Comparison of ENCODE assay signal across 2 cellular contexts in the genomic region with DNA sequence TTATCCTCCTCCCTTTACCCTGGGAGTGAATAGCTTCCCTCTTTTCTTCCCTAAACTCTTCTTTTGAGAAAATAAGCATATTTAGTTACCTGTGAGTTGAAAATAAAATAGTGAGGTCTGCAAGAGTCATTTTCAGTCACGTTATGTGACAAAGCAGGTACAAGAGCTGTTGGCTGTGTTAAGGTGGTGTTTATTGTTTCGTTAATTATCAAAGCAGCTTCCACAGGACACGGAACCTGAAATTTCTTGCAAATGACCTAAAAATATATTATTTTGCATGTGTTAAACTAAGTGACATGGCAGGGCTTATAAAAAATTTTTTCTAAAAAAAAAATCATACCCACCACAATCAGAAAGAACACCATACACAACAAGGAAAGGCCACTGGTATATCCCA.
TF ChIP-seq lines count a peak whose summit lies in the region.

No MANE protein-coding gene starts in this region.

TF ChIP-seq in HepG2, 621 proteins besides CTCF, POLR2A, EP300 and RAD21:
- TF ChIP-seq ZNF746 (CRISPR knock-in tag; IDR thresholded peaks at IDR 0.05) (no peak), HDAC6 (IDR thresholded peaks at IDR 0.05; ENCODE audit: low read depth, low read length) (no peak), PAF1 (CRISPR knock-in tag; IDR thresholded peaks at IDR 0.05) (peak; percentile 86; the same call in 1 of the 2 replicates), PITX1 (CRISPR knock-in tag; IDR thresholded peaks at IDR 0.05) (no peak), RBFOX2 (IDR thresholded peaks at IDR 0.05; ENCODE audit: low read depth, low read length) (peak; percentile 13; the same call in 1 of the 2 replicates), POLR2AphosphoS5 (IDR thresholded peaks at IDR 0.05; ENCODE audit: low read depth, low read length) (peak; percentile 42; the same call in 1 of the 2 replicates), ZNF878 (CRISPR knock-in tag; IDR thresholded peaks at IDR 0.05) (peak; percentile 2; the same call in 1 of the 2 replicates), RBM22 (optimal IDR thresholded peaks at IDR 0.05; ENCODE audit: low read length) (peak; percentile 87), TCF12 (IDR thresholded peaks at IDR 0.05) (no peak), TCF12 (CRISPR knock-in tag; IDR thresholded peaks at IDR 0.05) (no peak), CBX1 (IDR thresholded peaks at IDR 0.05; ENCODE audit: low read depth) (no peak), ZNF816 (CRISPR knock-in tag; IDR thresholded peaks at IDR 0.05; ENCODE audit: borderline replicate concordance) (peak; percentile 13; the same call in 1 of the 2 replicates), SSRP1 (CRISPR knock-in tag; IDR thresholded peaks at IDR 0.05) (peak; percentile 86; the same call in 1 of the 2 replicates), PTBP1 (IDR thresholded peaks at IDR 0.05; ENCODE audit: low read depth, low read length, poor library complexity, severe bottlenecking) (no peak)

TF ChIP-seq in GM12878, 131 proteins besides CTCF, POLR2A, EP300 and RAD21:
- TF ChIP-seq, protein P1, sequence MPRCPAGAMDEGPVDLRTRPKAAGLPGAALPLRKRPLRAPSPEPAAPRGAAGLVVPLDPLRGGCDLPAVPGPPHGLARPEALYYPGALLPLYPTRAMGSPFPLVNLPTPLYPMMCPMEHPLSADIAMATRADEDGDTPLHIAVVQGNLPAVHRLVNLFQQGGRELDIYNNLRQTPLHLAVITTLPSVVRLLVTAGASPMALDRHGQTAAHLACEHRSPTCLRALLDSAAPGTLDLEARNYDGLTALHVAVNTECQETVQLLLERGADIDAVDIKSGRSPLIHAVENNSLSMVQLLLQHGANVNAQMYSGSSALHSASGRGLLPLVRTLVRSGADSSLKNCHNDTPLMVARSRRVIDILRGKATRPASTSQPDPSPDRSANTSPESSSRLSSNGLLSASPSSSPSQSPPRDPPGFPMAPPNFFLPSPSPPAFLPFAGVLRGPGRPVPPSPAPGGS (IDR thresholded peaks at IDR 0.05; ENCODE audit: borderline replicate concordance, insufficient read depth, low read depth, low read length, poor library complexity, severe bottlenecking) = no peak
- 0 out of 2 replicates have a peak, but pooled peaks have one; percentile 8 for TF ChIP-seq ZBED1 (IDR thresholded peaks at IDR 0.05; ENCODE audit: borderline replicate concordance)
TF ChIP-seq in GM12878: peak in this region for 1.
